Comparison of ENCODE assay signal across 12 cellular contexts in genomic region chr17:28548417-28549130, GRCh38. TPM values are rescaled to one million over a fixed set of nuclear protein-coding genes. Genes with fewer than 3 reads are reported as not detected.
DNase-seq lines count a peak whose midpoint lies in the region; ATAC-seq and TF ChIP-seq lines count a peak whose summit lies in the region.
"Had no signal": no experiment of that assay in that cellular context is flagged by ENCODE, and none has a peak within 500 bp of the region (broad histone marks: within the 10 kb centered on the region; RNA-seq: fewer than 3 reads in every experiment).

No MANE protein-coding gene starts in this region.

- POLR2A ChIA-PET in activated naive CD8-positive, alpha-beta T cell treated with anti-CD3 and anti-CD28 coated beads, Interleukin-2, amount 10 ng/mL, durations not matched to agents 7 days and 5 days (lab: Charles Lee) = interaction anchor here (0.9 to 3.8 kb wide), 6 partner anchors 22 to 191 kb away, joined by 3 to 33 read pairs (median 3); partner anchors contain the start of genes ALDOC, PIGS and POLDIP2

- peak overlapping the region; percentile 90 to 96 (median 90) for H3K27ac Mint-ChIP-seq in IgD-negative memory B cell
- H3K27ac Mint-ChIP-seq in activated naive CD8-positive, alpha-beta T cell treated with anti-CD3 and anti-CD28 coated beads, Interleukin-2, amount 10 ng/mL, durations not matched to agents 7 days and 5 days = peak overlapping the region; percentile 92
- peak overlapping the region; percentile 93 to 94 for H3K27ac Mint-ChIP-seq in natural killer cell treated with Interleukin-12 subunit alpha and Interleukin-12 subunit beta and Interleukin-15 and Interleukin-18, amount 100 ng/mL, for 72 hours

- H3K4me1 Mint-ChIP-seq in IgD-negative memory B cell = peaks cover 49 to 56% (median 56%) of the 10 kb centered on the region in 3 donors
- H3K4me1 Mint-ChIP-seq in activated naive CD8-positive, alpha-beta T cell treated with anti-CD3 and anti-CD28 coated beads, Interleukin-2, amount 10 ng/mL, durations not matched to agents 7 days and 5 days = peaks cover 47% of the 10 kb centered on the region
- H3K4me1 Mint-ChIP-seq in natural killer cell treated with Interleukin-12 subunit alpha and Interleukin-12 subunit beta and Interleukin-15 and Interleukin-18, amount 100 ng/mL, for 72 hours (ENCODE audit: low read depth in 2 of 2) = peaks cover 53 to 61% of the 10 kb centered on the region in 2 donors

- DNase-seq in activated naive CD8-positive, alpha-beta T cell treated with anti-CD3 and anti-CD28 coated beads, Interleukin-2, amount 10 ng/mL, durations not matched to agents 7 days and 5 days = no peak
- DNase-seq in natural killer cell treated with Interleukin-12 subunit alpha and Interleukin-12 subunit beta and Interleukin-15 and Interleukin-18, amount 100 ng/mL, for 72 hours (ENCODE audit: low spot score) = no peak
- DNase-seq in EL = no peak
- DNase-seq in SKM-1 treated with dmso at 0.1 percent for 144 hours (lab: John Stamatoyannopoulos, UW; ENCODE audit: unreplicated experiment) = no peak

- no peaks in the 10 kb centered on the region for H3K27me3 Mint-ChIP-seq in IgD-negative memory B cell
- no peaks in the 10 kb centered on the region for H3K27me3 Mint-ChIP-seq in activated naive CD8-positive, alpha-beta T cell treated with anti-CD3 and anti-CD28 coated beads, Interleukin-2, amount 10 ng/mL, durations not matched to agents 7 days and 5 days
- no peaks in the 10 kb centered on the region for H3K27me3 Mint-ChIP-seq in natural killer cell treated with Interleukin-12 subunit alpha and Interleukin-12 subunit beta and Interleukin-15 and Interleukin-18, amount 100 ng/mL, for 72 hours

- peak; percentile 38 for TF ChIP-seq CTCF in C4-2B (conservative IDR thresholded peaks at IDR 0.05)

- no peaks in the 10 kb centered on the region for H3K9me3 Mint-ChIP-seq in IgD-negative memory B cell
- H3K9me3 Mint-ChIP-seq in activated naive CD8-positive, alpha-beta T cell treated with anti-CD3 and anti-CD28 coated beads, Interleukin-2, amount 10 ng/mL, durations not matched to agents 7 days and 5 days = no peaks in the 10 kb centered on the region
- no peaks in the 10 kb centered on the region for H3K9me3 Mint-ChIP-seq in natural killer cell treated with Interleukin-12 subunit alpha and Interleukin-12 subunit beta and Interleukin-15 and Interleukin-18, amount 100 ng/mL, for 72 hours

- ATAC-seq in activated naive CD8-positive, alpha-beta T cell treated with anti-CD3 and anti-CD28 coated beads, Interleukin-2, amount 10 ng/mL, durations not matched to agents 7 days and 5 days (ENCODE audit: low read depth) = no peak
- no peak for ATAC-seq in natural killer cell treated with Interleukin-12 subunit alpha and Interleukin-12 subunit beta and Interleukin-15 and Interleukin-18, amount 100 ng/mL, for 72 hours
- ATAC-seq in HG03469 (IDR thresholded peaks at IDR 0.05; ENCODE audit: unreplicated experiment) = no peak

- H3K27ac ChIP-seq in C4-2B = no peak overlapping the region

- H3K36me3 Mint-ChIP-seq in IgD-negative memory B cell = peaks cover 2% of the 10 kb centered on the region
- peaks cover 2% of the 10 kb centered on the region for H3K36me3 Mint-ChIP-seq in activated naive CD8-positive, alpha-beta T cell treated with anti-CD3 and anti-CD28 coated beads, Interleukin-2, amount 10 ng/mL, durations not matched to agents 7 days and 5 days
- peaks cover 6% of the 10 kb centered on the region for H3K36me3 Mint-ChIP-seq in natural killer cell treated with Interleukin-12 subunit alpha and Interleukin-12 subunit beta and Interleukin-15 and Interleukin-18, amount 100 ng/mL, for 72 hours

- peak overlapping the region; percentile 77 to 93 (median 86) for H3K4me3 Mint-ChIP-seq in IgD-negative memory B cell
- H3K4me3 Mint-ChIP-seq in activated naive CD8-positive, alpha-beta T cell treated with anti-CD3 and anti-CD28 coated beads, Interleukin-2, amount 10 ng/mL, durations not matched to agents 7 days and 5 days = peak overlapping the region; percentile 96
- H3K4me3 Mint-ChIP-seq in natural killer cell treated with Interleukin-12 subunit alpha and Interleukin-12 subunit beta and Interleukin-15 and Interleukin-18, amount 100 ng/mL, for 72 hours = peak overlapping the region; percentile 91

RNA-seq across cellular contexts. Expression of gene UNC119, which starts 3.9 kb away (rescaled TPM):
- polyA plus RNA-seq in IgD-negative memory B cell = 69.5 TPM
- total RNA-seq in activated naive CD8-positive, alpha-beta T cell treated with anti-CD3 and anti-CD28 coated beads, Interleukin-2, amount 10 ng/mL, durations not matched to agents 7 days and 5 days = 10 to 100 TPM; 54.9 to 57.8 TPM
- total RNA-seq in natural killer cell treated with Interleukin-12 subunit alpha and Interleukin-12 subunit beta and Interleukin-15 and Interleukin-18, amount 100 ng/mL, for 72 hours = 100 to 1,000 TPM; 104 to 135 TPM

RNA-seq across cellular contexts. Expression of gene PIGS, which starts 22.8 kb away (rescaled TPM):
- 48.4 TPM for polyA plus RNA-seq in IgD-negative memory B cell
- total RNA-seq in activated naive CD8-positive, alpha-beta T cell treated with anti-CD3 and anti-CD28 coated beads, Interleukin-2, amount 10 ng/mL, durations not matched to agents 7 days and 5 days = 10 to 100 TPM; 60.5 to 63.1 TPM
- 10 to 100 TPM; 74.9 to 93.2 TPM for total RNA-seq in natural killer cell treated with Interleukin-12 subunit alpha and Interleukin-12 subunit beta and Interleukin-15 and Interleukin-18, amount 100 ng/mL, for 72 hours

RNA-seq across cellular contexts. Expression of gene ALDOC, which starts 28.1 kb away (rescaled TPM):
- 28.0 TPM for polyA plus RNA-seq in IgD-negative memory B cell
- total RNA-seq in activated naive CD8-positive, alpha-beta T cell treated with anti-CD3 and anti-CD28 coated beads, Interleukin-2, amount 10 ng/mL, durations not matched to agents 7 days and 5 days = 100 to 1,000 TPM; 142 to 154 TPM
- total RNA-seq in natural killer cell treated with Interleukin-12 subunit alpha and Interleukin-12 subunit beta and Interleukin-15 and Interleukin-18, amount 100 ng/mL, for 72 hours = 100 to 1,000 TPM in 1 of 2 donors, 10 to 100 TPM in 1; 36.8 to 164 TPM

RNA-seq across cellular contexts. Expression of gene FOXN1, which starts 42.4 kb away (rescaled TPM):
- polyA plus RNA-seq in IgD-negative memory B cell = not detected
- total RNA-seq in activated naive CD8-positive, alpha-beta T cell treated with anti-CD3 and anti-CD28 coated beads, Interleukin-2, amount 10 ng/mL, durations not matched to agents 7 days and 5 days = not detected
- total RNA-seq in natural killer cell treated with Interleukin-12 subunit alpha and Interleukin-12 subunit beta and Interleukin-15 and Interleukin-18, amount 100 ng/mL, for 72 hours = not detected
- total RNA-seq: activated CD8-positive, alpha-beta memory T cell treated with anti-CD3 and anti-CD28 coated beads for 36 hours; aorta; glomerular endothelial cell; myocyte; T-helper 2 cell treated with Interferon-gamma antibody and Interleukin-4, amounts not matched to agents 100 ng/mL and 5 ng/mL, for 36 hours had no signal
- polyA plus RNA-seq: aorta had no signal

RNA-seq across cellular contexts. Expression of gene SPAG5, which starts 50.3 kb away (rescaled TPM):
- 2.2 TPM for polyA plus RNA-seq in IgD-negative memory B cell
- 100 to 1,000 TPM; 109 to 118 TPM for total RNA-seq in activated naive CD8-positive, alpha-beta T cell treated with anti-CD3 and anti-CD28 coated beads, Interleukin-2, amount 10 ng/mL, durations not matched to agents 7 days and 5 days
- total RNA-seq in natural killer cell treated with Interleukin-12 subunit alpha and Interleukin-12 subunit beta and Interleukin-15 and Interleukin-18, amount 100 ng/mL, for 72 hours = 100 to 1,000 TPM in 1 of 2 donors, 10 to 100 TPM in 1; 80.7 to 198 TPM
